ENCODE assay signal across 18 cellular contexts in genomic region chr1:25074828-25075227, GRCh38.
A peak's percentile ranks its signal among the peaks of the same experiment; 100 is the strongest.
DNase-seq lines count a peak whose midpoint lies in the region; TF ChIP-seq lines count a peak whose summit lies in the region.
"Had no signal": no experiment of that assay in that cellular context is flagged by ENCODE, and none has a peak within 500 bp of the region (broad histone marks: within the 10 kb centered on the region; RNA-seq: fewer than 3 reads in every experiment).

No MANE protein-coding gene starts in this region.

- CTCF ChIA-PET in A673 (lab: Charles Lee), result no interaction called here

- POLR2A ChIA-PET in A673 (lab: Charles Lee; ENCODE audit: low non-redundant PET), result no interaction called here

- H3K4me1 ChIP-seq in A673 (ENCODE audit: insufficient read depth, low read length, poor library complexity, severe bottlenecking) (no peaks in the 10 kb centered on the region), HAP-1 (no peaks in the 10 kb centered on the region)
- H3K4me1 ChIP-seq: BLaER1, Caco-2 had no signal

- peak overlapping the region; percentile 39 for H3K9ac ChIP-seq in SK-N-MC (ENCODE audit: insufficient read length)
- H3K9ac ChIP-seq: BLaER1, GM23248 had no signal

- no peaks in the 10 kb centered on the region for H3K27me3 ChIP-seq in A673 (replicated peaks; ENCODE audit: insufficient read depth, low read depth, low read length, poor library complexity)
- H3K27me3 ChIP-seq in HAP-1 (ENCODE audit: low read depth), result no peaks in the 10 kb centered on the region
- H3K27me3 ChIP-seq: BLaER1 had no signal

- H3K36me3 ChIP-seq in A673 (ENCODE audit: insufficient read depth, low read length, poor library complexity, severe bottlenecking) (no peaks in the 10 kb centered on the region), SK-N-MC (ENCODE audit: insufficient read depth, low read length) (no peaks in the 10 kb centered on the region), HAP-1 (replicated peaks) (no peaks in the 10 kb centered on the region)
- H3K36me3 ChIP-seq: BLaER1 had no signal

- in situ Hi-C loops in HAP-1 (cut with MboI; ENCODE audit: low sequenced_read_pairs), result no loop called here

- H3K4me3 ChIP-seq in A673 (ENCODE audit: low read depth, low read length, poor library complexity, severe bottlenecking) (no peak overlapping the region), SK-N-MC (0 out of 2 replicates have a peak overlapping the region, but pooled peaks have one; percentile 2), HAP-1 (no peak overlapping the region)
- H3K4me3 ChIP-seq: BLaER1, GM12878, GM23248 had no signal

- TF ChIP-seq CTCF in A673 (conservative IDR thresholded peaks at IDR 0.05; ENCODE audit: low read depth, low read length), result no peak

- H3K27ac ChIP-seq in A673 (ENCODE audit: low read depth, low read length, poor library complexity, severe bottlenecking) (peak overlapping the region; percentile 15), SK-N-MC (peak overlapping the region; percentile 99)
- H3K27ac ChIP-seq: C4-2B, GM23248 had no signal

- DNase-seq in A673 (ENCODE audit: low spot score) (no peak), SK-N-MC (ENCODE audit: low read depth, low spot score) (no peak), posterior vena cava (ENCODE audit: low spot score) (peak; percentile 60), NCI-H2107 treated with DMSO at 0.1 percent for 48 hours (lab: John Stamatoyannopoulos, UW; ENCODE audit: unreplicated experiment) (no peak), DMS153 treated with DMSO at 0.1 percent for 48 hours (lab: John Stamatoyannopoulos, UW; ENCODE audit: unreplicated experiment) (no peak), HAP-1 (ENCODE audit: low spot score in 2 of 2) (no peak)
- DNase-seq: Caco-2; CD4-positive, CD25-positive, alpha-beta regulatory T cell; CD8-positive, alpha-beta T cell; DMS153; DMS79; EL; GDM1; GM23248; H7 had no signal

- peaks cover 10% of the 10 kb centered on the region for H3K9me3 ChIP-seq in A673 (ENCODE audit: low read depth, low read length, poor library complexity, severe bottlenecking)
- H3K9me3 ChIP-seq in SK-N-MC (ENCODE audit: low read depth, low read length), result peaks cover 7% of the 10 kb centered on the region
- peaks cover 3% of the 10 kb centered on the region for H3K9me3 ChIP-seq in HAP-1
- H3K9me3 ChIP-seq: Caco-2 had no signal

- BruUV-seq in A673 (replicated peaks; lab: Mats Ljungman, UMichigan), result no TSS peak

- intact Hi-C loops in A673 (cut with micrococcal nuclease; ENCODE audit: unreplicated experiment) (no loop called here), posterior vena cava (cut with DNase I) (no loop called here)
